ENCODE assay signal across 8 cellular contexts in genomic region chr1:161399257-161399998, GRCh38. TPM values are rescaled to one million over a fixed set of nuclear protein-coding genes. Genes with fewer than 3 reads are reported as not detected.
DNase-seq lines count a peak whose midpoint lies in the region; ATAC-seq and TF ChIP-seq lines count a peak whose summit lies in the region.

No MANE protein-coding gene starts in this region.

- H3K27me3 ChIP-seq in OCI-LY3 (ENCODE audit: low read depth, low read length) (no peaks in the 10 kb centered on the region), mononuclear cell (ENCODE audit: insufficient read depth, low read length) (peaks cover 13% of the 10 kb centered on the region)

- peak overlapping the region; percentile 95 for H3K9ac ChIP-seq in OCI-LY3 (ENCODE audit: low read length)

- H3K9me3 ChIP-seq in OCI-LY3 (ENCODE audit: insufficient read depth, low read length) = no peaks in the 10 kb centered on the region
- no peaks in the 10 kb centered on the region for H3K9me3 ChIP-seq in mononuclear cell (ENCODE audit: low read depth, low read length)

- peak overlapping the region; percentile 87 for H3K4me3 ChIP-seq in OCI-LY3 (ENCODE audit: low read length)
- peak overlapping the region; percentile 76 for H3K4me3 ChIP-seq in epithelial cell of esophagus (ENCODE audit: low read length)
- H3K4me3 ChIP-seq in mononuclear cell (ENCODE audit: low read length) = peak overlapping the region; percentile 72

- H2AFZ ChIP-seq in OCI-LY3 (ENCODE audit: low read depth, low read length) = peak overlapping the region; percentile 92

- peak; percentile 45 for TF ChIP-seq CTCF in OCI-LY3 (IDR thresholded peaks at IDR 0.05; ENCODE audit: low read depth, low read length)
- peak; percentile 52 for TF ChIP-seq CTCF in epithelial cell of esophagus (IDR thresholded peaks at IDR 0.05; ENCODE audit: insufficient read depth, low read depth, low read length, missing control alignments)

- no peaks in the 10 kb centered on the region for H3K79me2 ChIP-seq in OCI-LY3 (ENCODE audit: low read length)

- H3K27ac ChIP-seq in OCI-LY3 (ENCODE audit: low read length) = peak overlapping the region; percentile 96

- DNase-seq in DMS 273 treated with DMSO at 0.1 percent for 48 hours (lab: John Stamatoyannopoulos, UW) (peak; percentile 89), HuH-7 (ENCODE audit: low spot score) (peak; percentile 79), activated T-cell treated with anti-CD3 and anti-CD28 coated beads for 24 hours (ENCODE audit: low read depth) (peak; percentile 90), epithelial cell of esophagus (ENCODE audit: low read depth) (peak; percentile 78)
- peak; percentile 76 to 92 for DNase-seq in stimulated activated CD8-positive, alpha-beta memory T cell treated with anti-CD3 and anti-CD28 coated beads, Interleukin-2, amount 100 ng/mL, for 48 hours (ENCODE audit: low read depth in 2 of 2)

- peak overlapping the region; percentile 80 for H3K4me2 ChIP-seq in OCI-LY3 (ENCODE audit: low read length)

- no peaks in the 10 kb centered on the region for H3K36me3 ChIP-seq in OCI-LY3 (replicated peaks; ENCODE audit: low read depth, low read length)

- H3K4me1 ChIP-seq in OCI-LY3 (ENCODE audit: low read length) (0 out of 2 replicates have a peak, but pooled peaks cover 6% of the 10 kb centered on the region), mononuclear cell (ENCODE audit: insufficient read depth, low read length) (peaks cover 17% of the 10 kb centered on the region)

- H4K20me1 ChIP-seq in OCI-LY3 (ENCODE audit: insufficient read depth, low read length) = no peaks in the 10 kb centered on the region

- peak; percentile 73 for ATAC-seq in GM21515 (IDR thresholded peaks at IDR 0.05; ENCODE audit: unreplicated experiment)

RNA-seq across cellular contexts. Expression of gene CFAP126, which starts 31.8 kb away (rescaled TPM):
- not detected for total RNA-seq in mononuclear cell

Comparison
In these comparisons a context has a peak if more than half of its experiments do, and no peak if none do; other contexts are left out.
1. Peak in every context shown above with its lines: DNase-seq, ATAC-seq, H3K4me3 ChIP-seq and H3K27ac ChIP-seq.